ENCODE assay signal across 8 cellular contexts in the genomic region with DNA sequence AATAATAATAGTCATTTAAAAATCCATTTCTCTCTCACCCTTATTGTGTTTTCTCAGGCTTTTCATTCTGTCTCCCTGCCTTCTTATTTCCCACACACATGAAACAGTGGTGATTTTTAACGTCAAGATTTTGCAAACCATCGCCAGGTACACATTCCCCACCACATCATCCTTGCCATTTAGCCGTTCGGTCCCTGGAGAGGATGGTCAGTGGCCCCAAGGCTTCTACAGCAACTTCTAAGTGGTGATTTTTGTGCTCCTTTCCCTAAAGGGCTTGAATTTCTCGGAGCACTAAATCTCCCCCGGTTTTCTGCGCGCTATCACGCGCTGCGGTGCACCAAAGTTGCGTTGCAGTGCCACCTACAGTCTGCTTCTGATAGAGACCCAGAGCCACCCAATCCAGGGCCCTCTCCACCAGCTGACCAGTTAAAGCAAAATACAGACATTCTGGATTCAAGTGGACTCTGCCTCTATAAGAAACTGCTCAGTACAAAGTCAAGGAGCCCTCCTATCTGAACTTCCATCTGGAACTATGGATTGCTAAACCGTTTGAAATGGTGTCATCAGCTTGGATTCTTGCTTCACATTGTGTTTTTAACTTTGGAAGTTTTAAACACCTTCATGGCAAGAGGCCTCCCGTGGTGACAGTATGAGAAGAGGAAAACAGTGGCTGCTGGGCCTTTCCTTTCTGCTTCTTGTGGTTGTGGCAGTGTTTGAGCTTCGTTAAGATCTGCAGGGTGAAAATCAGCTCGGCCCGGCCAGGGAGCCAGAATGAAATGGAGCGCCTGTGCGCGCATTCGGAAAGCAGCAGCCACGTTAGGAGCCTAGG.
DNase-seq lines count a peak whose midpoint lies in the region; ATAC-seq and TF ChIP-seq lines count a peak whose summit lies in the region.

No MANE protein-coding gene starts in this region.

- H3K4me3 ChIP-seq in epithelial cell of esophagus (ENCODE audit: low read length), result no peak overlapping the region

- H3K27me3 Mint-ChIP-seq in stimulated activated naive B cell treated with anti-CD40 and anti-IgM and Interleukin-4, amounts not matched to agents 10 μg/mL and 1 μg/mL and 100 μg/mL, for 72 hours, result peaks cover 7 to 13% of the 10 kb centered on the region in 2 donors

- DNase-seq in CD1c-positive myeloid dendritic cell (ENCODE audit: extremely low spot score) (peak; percentile 66), GM19240 (ENCODE audit: insufficient read length, low spot score) (peak; percentile 35), NCI-H748 treated with DMSO at 0.1 percent for 48 hours (lab: John Stamatoyannopoulos, UW) (peak; percentile 67), epithelial cell of esophagus (ENCODE audit: low read depth) (peak; percentile 65), myocyte (ENCODE audit: low read depth) (peak; percentile 72)
- DNase-seq in activated CD8-positive, alpha-beta memory T cell treated with anti-CD3 and anti-CD28 coated beads for 48 hours (ENCODE audit: low read depth in 2 of 3, low spot score in 2 of 3), result peak in 2 of 3 experiments; percentile 16 to 25
- DNase-seq in stimulated activated naive B cell treated with anti-CD40 and anti-IgM and Interleukin-4, amounts not matched to agents 10 μg/mL and 1 μg/mL and 100 μg/mL, for 72 hours, result peak; percentile 14

- peak; percentile 88 for TF ChIP-seq CTCF in epithelial cell of esophagus (IDR thresholded peaks at IDR 0.05; ENCODE audit: insufficient read depth, low read depth, low read length, missing control alignments)

- H3K36me3 Mint-ChIP-seq in stimulated activated naive B cell treated with anti-CD40 and anti-IgM and Interleukin-4, amounts not matched to agents 10 μg/mL and 1 μg/mL and 100 μg/mL, for 72 hours, result no peaks in the 10 kb centered on the region

- ATAC-seq in HG03432 (IDR thresholded peaks at IDR 0.05; ENCODE audit: unreplicated experiment), result peak; percentile 86
- peak; percentile 90 to 95 for ATAC-seq in stimulated activated naive B cell treated with anti-CD40 and anti-IgM and Interleukin-4, amounts not matched to agents 10 μg/mL and 1 μg/mL and 100 μg/mL, for 72 hours (replicated peaks)

- no peak overlapping the region for H3K27ac Mint-ChIP-seq in stimulated activated naive B cell treated with anti-CD40 and anti-IgM and Interleukin-4, amounts not matched to agents 10 μg/mL and 1 μg/mL and 100 μg/mL, for 72 hours

- peaks cover 0 to 4% of the 10 kb centered on the region in 2 donors for H3K4me1 Mint-ChIP-seq in stimulated activated naive B cell treated with anti-CD40 and anti-IgM and Interleukin-4, amounts not matched to agents 10 μg/mL and 1 μg/mL and 100 μg/mL, for 72 hours

- H3K9me3 Mint-ChIP-seq in stimulated activated naive B cell treated with anti-CD40 and anti-IgM and Interleukin-4, amounts not matched to agents 10 μg/mL and 1 μg/mL and 100 μg/mL, for 72 hours, result no peaks in the 10 kb centered on the region

- H3K4me3 Mint-ChIP-seq in stimulated activated naive B cell treated with anti-CD40 and anti-IgM and Interleukin-4, amounts not matched to agents 10 μg/mL and 1 μg/mL and 100 μg/mL, for 72 hours, result no peak overlapping the region

Comparison
In these comparisons a context has a peak if more than half of its experiments do, and no peak if none do; other contexts are left out.
1. DNase-seq: peak in every context shown above with its lines; median percentile 72 in myocyte; 67 in NCI-H748 treated with DMSO at 0.1 percent for 48 hours; 66 in CD1c-positive myeloid dendritic cell; 65 in epithelial cell of esophagus; 35 in GM19240; 20 in activated CD8-positive, alpha-beta memory T cell treated with anti-CD3 and anti-CD28 coated beads for 48 hours; 14 in stimulated activated naive B cell treated with anti-CD40 and anti-IgM and Interleukin-4, amounts not matched to agents 10 μg/mL and 1 μg/mL and 100 μg/mL, for 72 hours.